In genomic region chr15:35376701-35377100, GRCh38 we compare ENCODE assay signal across 28 cellular contexts.
"Had no signal": no experiment of that assay in that cellular context is flagged by ENCODE, and none has a peak within 500 bp of the region (broad histone marks: within the 10 kb centered on the region; RNA-seq: fewer than 3 reads in every experiment).

No MANE protein-coding gene starts in this region.

- H3K4me1 ChIP-seq: body of pancreas, esophagus muscularis mucosa had no signal

- DNase-seq: activated B cell treated with CpG ODN at 0.5 μM for 24 hours; activated CD4-positive, alpha-beta T cell treated with anti-CD3 and anti-CD28 coated beads for 48 hours; activated CD4-positive, alpha-beta T cell treated with anti-CD3 and anti-CD28 coated beads, Interleukin-2, amount 50 U/mL, for 1 hour; activated CD4-positive, alpha-beta T cell treated with anti-CD3 and anti-CD28 coated beads, Interleukin-2, amount 50 U/mL, for 48 hours; activated CD8-positive, alpha-beta memory T cell treated with anti-CD3 and anti-CD28 coated beads for 24 hours; activated CD8-positive, alpha-beta T cell treated with anti-CD3 and anti-CD28 coated beads for 36 hours; activated effector memory CD4-positive, alpha-beta T cell treated with Interleukin-2 at 50 U/mL for 16 hours; activated gamma-delta T cell treated with Interleukin-2 at 50 U/mL for 16 hours; activated naive CD4-positive, alpha-beta T cell treated with anti-CD3 and anti-CD28 coated beads, Interleukin-2, amount 50 U/mL, for 16 hours; activated naive CD4-positive, alpha-beta T cell treated with Interleukin-2 at 50 U/mL for 16 hours; activated T-cell treated with anti-CD3 and anti-CD28 coated beads, Interleukin-2, amount 50 U/mL, for 4 hours; amygdala; aorta; body of pancreas; dorsolateral prefrontal cortex; effector memory CD4-positive, alpha-beta T cell; endodermal cell; erythroblast; head of caudate nucleus; T-helper 1 cell; T-helper 17 cell; T1000; WERI-Rb-1 had no signal

- H3K9me3 ChIP-seq: body of pancreas, esophagus muscularis mucosa had no signal

- H3K4me3 ChIP-seq: body of pancreas, coronary artery, dorsolateral prefrontal cortex, esophagus muscularis mucosa had no signal

- H3K27me3 ChIP-seq: body of pancreas, dorsolateral prefrontal cortex, esophagus muscularis mucosa had no signal

- H3K36me3 ChIP-seq: WERI-Rb-1 had no signal

- H3K27ac ChIP-seq: body of pancreas, coronary artery, dorsolateral prefrontal cortex, esophagus muscularis mucosa, WERI-Rb-1 had no signal

- ATAC-seq: activated CD4-positive, CD25-positive, alpha-beta regulatory T cell treated with anti-CD3 and anti-CD28 coated beads, Interleukin-2, amount 50 U/mL, for 24 hours; activated CD8-positive, alpha-beta T cell treated with anti-CD3 and anti-CD28 coated beads for 36 hours; activated T-cell treated with anti-CD3 and anti-CD28 coated beads, Interleukin-2, amount 50 U/mL, for 4 hours; activated T-helper 17 cell treated with anti-CD3 and anti-CD28 coated beads, Interleukin-2, amount 50 U/mL, for 72 hours; body of pancreas; T-helper 17 cell had no signal

- FAIRE-seq: frontal cortex had no signal
